In the genomic region with DNA sequence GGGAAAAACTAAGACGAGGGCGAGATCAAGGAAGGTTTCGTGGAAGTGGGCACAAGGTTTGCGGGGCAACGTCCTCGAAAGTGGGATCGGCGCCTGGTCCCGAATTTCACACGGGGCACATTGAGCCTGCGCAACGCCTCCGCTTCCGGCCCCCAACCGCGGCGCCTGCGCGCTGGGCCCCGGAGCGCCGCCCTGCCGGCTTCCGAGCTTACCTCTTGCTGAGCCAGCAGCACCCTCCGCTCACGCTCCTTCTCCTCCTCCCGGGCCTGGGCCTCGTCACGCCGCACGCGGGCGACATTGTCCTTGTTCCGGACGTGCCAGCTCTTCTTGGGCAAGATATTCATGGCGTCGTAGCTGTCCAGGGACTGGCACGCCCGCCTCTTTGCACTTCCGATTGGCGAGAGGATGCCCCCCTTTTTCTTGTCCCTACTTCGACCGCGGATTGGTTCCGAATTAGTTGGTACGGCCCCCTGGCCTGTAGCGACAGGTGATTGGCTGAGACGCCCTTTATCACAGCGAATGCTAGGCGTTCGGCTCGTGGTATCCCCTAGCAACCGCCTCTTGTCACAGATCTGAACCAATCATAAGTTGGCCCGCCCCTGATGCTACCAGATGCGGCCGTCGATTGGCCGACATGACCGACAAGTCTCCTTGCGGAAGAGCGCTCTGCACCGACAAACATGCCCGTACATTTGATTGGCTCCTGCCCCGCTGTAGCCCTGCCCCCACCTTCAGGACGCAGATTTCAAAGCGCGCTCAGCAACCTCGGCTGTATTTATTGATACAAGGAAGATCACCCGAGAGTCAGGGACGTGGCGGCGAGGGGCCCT, we compare ENCODE assay signal across 8 cellular contexts. TPM values are rescaled to one million over a fixed set of nuclear protein-coding genes. Genes with fewer than 3 reads are reported as not detected.
DNase-seq lines count a peak whose midpoint lies in the region; ATAC-seq and TF ChIP-seq lines count a peak whose summit lies in the region.

Gene LENG1, minus strand, starts transcription at position 370 of the 830 bp plus-strand sequence. Its CDS starts 26 bp downstream, at position 344.

- peaks cover 16 to 32% (median 24%) of the 10 kb centered on the region in 3 donors for H3K4me1 Mint-ChIP-seq in IgD-negative memory B cell

- ATAC-seq in GM21529 (IDR thresholded peaks at IDR 0.05; ENCODE audit: unreplicated experiment): peak; percentile 91

- peak within 1 kb of the TSS; percentile 96 to 100 (median 98) for H3K4me3 Mint-ChIP-seq in IgD-negative memory B cell

- no peaks in the 10 kb centered on the region for H3K9me3 Mint-ChIP-seq in IgD-negative memory B cell

- H3K27ac Mint-ChIP-seq in IgD-negative memory B cell: peak within 1 kb of the TSS; percentile 93 to 99 (median 99)

- peaks cover 4% of the 10 kb centered on the region for H3K27me3 Mint-ChIP-seq in IgD-negative memory B cell

- peak within 1 kb of the TSS; percentile 90 for H3K4me3 ChIP-seq in epithelial cell of proximal tubule (ENCODE audit: low read depth, low read length)

- peak; percentile 35 for TF ChIP-seq CTCF in epithelial cell of proximal tubule (conservative IDR thresholded peaks at IDR 0.05; ENCODE audit: low read depth, low read length)

- DNase-seq in DMS153 (lab: John Stamatoyannopoulos, UW): peak; percentile 100
- peak; percentile 100 for DNase-seq in OCI-M1 (lab: John Stamatoyannopoulos, UW)
- DNase-seq in activated T-cell treated with anti-CD3 and anti-CD28 coated beads, Interleukin-2, amount 50 U/mL, for 1 hour: peak; percentile 92
- DNase-seq in epithelial cell of proximal tubule (ENCODE audit: low read depth): peak; percentile 99
- peak; percentile 100 for DNase-seq in mucosa of gallbladder (ENCODE audit: low spot score)
- DNase-seq in stimulated activated CD8-positive, alpha-beta memory T cell treated with anti-CD3 and anti-CD28 coated beads, Interleukin-4, amount 100 ng/mL, for 4 hours (ENCODE audit: low read depth in 2 of 2, low spot score in 1 of 2): peak; percentile 95 to 98

- H3K36me3 Mint-ChIP-seq in IgD-negative memory B cell: peaks cover 2% of the 10 kb centered on the region

RNA-seq across cellular contexts. Expression of gene LENG1, which starts in this region (rescaled TPM):
- polyA plus RNA-seq in IgD-negative memory B cell: 15.8 TPM
- total RNA-seq in epithelial cell of proximal tubule: 6.7 and 11.5 TPM in 2 replicates
- total RNA-seq in mucosa of gallbladder: 12.7 TPM

Comparison
In these comparisons a context has a peak if more than half of its experiments do, and no peak if none do; other contexts are left out.
1. Peak in every context shown above with its lines: DNase-seq, ATAC-seq and H3K4me3 ChIP-seq.